ENCODE assay signal across 10 cellular contexts in the genomic region with DNA sequence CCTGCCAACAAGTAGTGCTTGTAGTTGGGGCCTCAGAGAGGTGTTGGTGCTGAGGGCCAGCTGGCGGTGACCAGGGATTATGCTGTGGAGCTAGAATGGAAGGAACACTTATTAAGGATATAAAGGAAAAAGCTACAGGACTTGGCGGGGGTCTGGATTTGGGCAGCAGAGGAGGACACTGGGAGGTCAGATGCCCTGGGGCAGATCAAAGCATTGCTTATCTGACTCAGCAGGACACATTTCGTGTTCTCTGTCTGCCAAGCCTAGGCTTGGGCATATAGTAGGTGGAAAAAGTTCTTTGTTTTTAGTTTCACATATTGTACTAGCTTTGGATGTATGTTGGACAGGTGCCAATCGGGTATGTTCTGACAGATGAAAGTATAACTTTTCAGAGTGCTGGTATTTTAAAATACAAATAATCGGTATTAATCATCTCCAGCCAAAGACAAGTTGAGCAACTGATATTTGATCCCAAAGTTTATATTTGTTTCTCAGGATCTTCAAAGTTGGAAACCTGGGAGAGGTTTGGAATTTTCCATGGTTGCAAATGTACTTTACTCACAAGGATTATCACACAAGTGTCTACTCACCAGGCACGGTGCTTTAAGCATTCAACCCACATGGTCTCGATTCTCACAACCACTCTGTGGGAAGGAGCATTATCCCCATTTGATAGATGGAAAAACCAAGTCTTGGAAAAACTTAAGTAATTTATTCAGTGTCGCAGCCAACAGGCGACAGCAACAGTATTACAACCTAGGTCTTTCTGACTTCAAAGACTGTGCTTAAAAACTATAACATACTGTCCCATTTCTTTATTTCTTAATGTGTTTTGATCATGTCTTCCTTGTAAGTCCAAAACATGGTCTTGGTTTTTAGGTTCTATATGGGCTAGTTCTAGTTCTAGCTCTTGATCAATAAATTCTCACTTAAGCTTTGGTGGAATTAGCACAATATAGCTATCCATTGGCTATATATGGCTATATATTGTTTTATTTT.
A peak's percentile ranks its signal among the peaks of the same experiment; 100 is the strongest.
DNase-seq lines count a peak whose midpoint lies in the region; ATAC-seq, FAIRE-seq and TF ChIP-seq lines count a peak whose summit lies in the region.
"Had no signal": no experiment of that assay in that cellular context is flagged by ENCODE, and none has a peak within 500 bp of the region (broad histone marks: within the 10 kb centered on the region; RNA-seq: fewer than 3 reads in every experiment).

No MANE protein-coding gene starts in this region.

- POLR2A ChIA-PET in OCI-LY7 (lab: Charles Lee) (interaction anchor here (0.8 to 2.4 kb wide), 7 partner anchors 12 to 76 kb away, joined by 3 to 10 read pairs (median 4); no protein-coding TSS in a partner anchor), HepG2 (lab: Yijun Ruan, JAX) (interaction anchor here (0.8 to 0.9 kb wide), 2 partner anchors 68 to 75 kb away, joined by 3 read pairs; no protein-coding TSS in a partner anchor)

- TF ChIP-seq EP300 in HepG2 (IDR thresholded peaks at IDR 0.05; ENCODE audit: low read depth in 2 of 2, low read length in 2 of 2) (peak in 1 of 2 experiments; percentile 89; a peak in 2 of 4 replicates), HepG2 (CRISPR knock-in tag; IDR thresholded peaks at IDR 0.05; ENCODE audit: borderline replicate concordance) (no peak)

- no peak overlapping the region for H3K9ac ChIP-seq in BLaER1
- peak overlapping the region; percentile 43 for H3K9ac ChIP-seq in HepG2 (ENCODE audit: insufficient read depth, low read depth, low read length)

- H3K4me1 ChIP-seq in BLaER1 (peaks cover 30% of the 10 kb centered on the region), OCI-LY7 (ENCODE audit: insufficient read depth, low read length, poor library complexity, severe bottlenecking) (peaks cover 16% of the 10 kb centered on the region), HepG2 (ENCODE audit: insufficient read depth, low read length) (peaks cover 75% of the 10 kb centered on the region), ascending aorta (no peaks in the 10 kb centered on the region)
- H3K4me1 ChIP-seq: esophagus muscularis mucosa had no signal

- no peak for TF ChIP-seq CTCF in OCI-LY7 (conservative IDR thresholded peaks at IDR 0.05; ENCODE audit: low read length)
- TF ChIP-seq CTCF in HepG2 (CRISPR knock-in tag; IDR thresholded peaks at IDR 0.05), result no peak
- no peak for TF ChIP-seq CTCF in ascending aorta (IDR thresholded peaks at IDR 0.05)

- in situ Hi-C loops in HepG2 (cut with HindIII; ENCODE audit: extremely low pct_ligation_motif_present, low pct_unique_long_range_greater_than_20kb), result no loop called here

- H2AFZ ChIP-seq in OCI-LY7 (ENCODE audit: low read length) (no peak overlapping the region), HepG2 (ENCODE audit: low read length) (no peak overlapping the region)

- no peak for TF ChIP-seq RAD21 in HepG2 (CRISPR knock-in tag; IDR thresholded peaks at IDR 0.05)

- H3K36me3 ChIP-seq in BLaER1 (peaks cover 42% of the 10 kb centered on the region), OCI-LY7 (ENCODE audit: insufficient read depth, low read length) (peaks cover 3% of the 10 kb centered on the region; the same call in 1 of the 2 replicates), HepG2 (replicated peaks in 1 of 2; ENCODE audit: control insufficient read depth in 1 of 2, insufficient read depth in 2 of 2, low read length in 2 of 2) (no peaks in the 10 kb centered on the region; a peak in 1 of 5 replicates), ascending aorta (no peaks in the 10 kb centered on the region)
- H3K36me3 ChIP-seq: esophagus muscularis mucosa had no signal

- H3K9me3 ChIP-seq in BLaER1 (no peaks in the 10 kb centered on the region), OCI-LY7 (ENCODE audit: low read length) (no peaks in the 10 kb centered on the region), HepG2 (ENCODE audit: low read length) (no peaks in the 10 kb centered on the region), ascending aorta (no peaks in the 10 kb centered on the region)
- H3K9me3 ChIP-seq: esophagus muscularis mucosa had no signal

- TF ChIP-seq POLR2A in HepG2 (IDR thresholded peaks at IDR 0.05; ENCODE audit: insufficient read depth in 1 of 2, low read depth in 2 of 2, low read length in 2 of 2), result no peak

- CTCF ChIA-PET in OCI-LY7 (lab: Charles Lee; ENCODE audit: unreplicated experiment) (no interaction called here), HepG2 (lab: Yijun Ruan, JAX; ENCODE audit: low intra/inter-chr PET ratio, low total read pairs) (no interaction called here)

- BruUV-seq in OCI-LY7 (replicated peaks; lab: Mats Ljungman, UMichigan) (no TSS peak), HepG2 (replicated peaks; lab: Mats Ljungman, UMichigan) (no TSS peak)

- ATAC-seq in HepG2 (peak; percentile 90), HG02973 (IDR thresholded peaks at IDR 0.05; ENCODE audit: unreplicated experiment) (no peak)

- H3K4me3 ChIP-seq in BLaER1, result no peak overlapping the region
- H3K4me3 ChIP-seq in OCI-LY7 (ENCODE audit: low read depth, low read length, poor library complexity, severe bottlenecking), result no peak overlapping the region
- H3K4me3 ChIP-seq in HepG2 (replicated peaks in 1 of 3; ENCODE audit: insufficient read depth in 1 of 3, low read depth in 2 of 3, low read length in 3 of 3), result peak overlapping the region in 1 of 3 experiments; percentile 24; a peak in 2 of 6 replicates
- no peak overlapping the region for H3K4me3 ChIP-seq in ascending aorta
- H3K4me3 ChIP-seq: esophagus muscularis mucosa had no signal

- H3K9me2 ChIP-seq in OCI-LY7 (ENCODE audit: insufficient read depth, low read length), result no peaks in the 10 kb centered on the region

- 45% methylated on average over 9 of the region's 9 CpGs for WGBS in HepG2 (ENCODE audit: low lambda C conversion rate)

- H3K4me2 ChIP-seq in BLaER1 (peak overlapping the region; percentile 54), OCI-LY7 (ENCODE audit: low read length) (peak overlapping the region; percentile 37; the same call in 1 of the 2 replicates), HepG2 (ENCODE audit: low read depth, low read length) (peak overlapping the region; percentile 54)

- no peak overlapping the region for H3K27ac ChIP-seq in BLaER1
- no peak overlapping the region for H3K27ac ChIP-seq in OCI-LY7 (ENCODE audit: low read depth, low read length, poor library complexity, severe bottlenecking)
- peak overlapping the region; percentile 77 for H3K27ac ChIP-seq in HepG2 (ENCODE audit: extremely low read length, insufficient read depth, low read length)
- no peak overlapping the region for H3K27ac ChIP-seq in ascending aorta
- H3K27ac ChIP-seq: esophagus muscularis mucosa had no signal

- intact Hi-C loops in OCI-LY7 (cut with micrococcal nuclease; ENCODE audit: unreplicated experiment) (loop anchor here (5.0 kb wide), 1 partner anchor 40 kb away; no protein-coding TSS in a partner anchor), HepG2 (cut with micrococcal nuclease; ENCODE audit: unreplicated experiment) (loop anchor here (1.0 to 5.0 kb wide), 5 partner anchors 14 to 68 kb away; no protein-coding TSS in a partner anchor), ascending aorta (cut with DNase I) (no loop called here)

- no peaks in the 10 kb centered on the region for H3K27me3 ChIP-seq in BLaER1
- H3K27me3 ChIP-seq in HepG2 (ENCODE audit: control insufficient read depth in 1 of 2, insufficient read depth in 2 of 2, low read length in 2 of 2), result no peaks in the 10 kb centered on the region
- no peaks in the 10 kb centered on the region for H3K27me3 ChIP-seq in ascending aorta
- H3K27me3 ChIP-seq: esophagus muscularis mucosa had no signal

- no peaks in the 10 kb centered on the region for H3K79me2 ChIP-seq in OCI-LY7 (ENCODE audit: insufficient read depth, low read depth, low read length)
- peaks cover 43% of the 10 kb centered on the region for H3K79me2 ChIP-seq in HepG2 (ENCODE audit: insufficient read depth, low read length)

- peak; percentile 84 for FAIRE-seq in HepG2 (lab: Jason Lieb, UNC)
- FAIRE-seq: G401.6 had no signal

- no peak for DNase-seq in OCI-LY7 (ENCODE audit: low spot score)
- DNase-seq in activated naive CD4-positive, alpha-beta T cell treated with anti-CD3 and anti-CD28 coated beads, Interleukin-2, amount 50 U/mL, for 16 hours, result peak; percentile 11
- DNase-seq in HepG2 (ENCODE audit: low spot score), result peak; percentile 90
- no peak for DNase-seq in NK-92 treated with Interleukin-12 subunit alpha and Interleukin-12 subunit beta, amount 100 ng/mL, for 24 hours (lab: John Stamatoyannopoulos, UW)
- DNase-seq in superior temporal gyrus (ENCODE audit: extremely low spot score), result no peak
- no peak for DNase-seq in ascending aorta (ENCODE audit: low spot score in 2 of 2)

- H4K20me1 ChIP-seq in BLaER1, result no peaks in the 10 kb centered on the region
- H4K20me1 ChIP-seq in OCI-LY7 (ENCODE audit: insufficient read depth, low read length), result no peaks in the 10 kb centered on the region
- no peaks in the 10 kb centered on the region for H4K20me1 ChIP-seq in HepG2 (ENCODE audit: insufficient read depth, low read length)

TF ChIP-seq in HepG2, 621 proteins besides CTCF, POLR2A, EP300 and RAD21 (continues in another document):
- TF ChIP-seq KLF6 (CRISPR knock-in tag; IDR thresholded peaks at IDR 0.05), result no peak
- TF ChIP-seq GATA4 (IDR thresholded peaks at IDR 0.05; ENCODE audit: borderline replicate concordance, low read depth), result no peak
- no peak for TF ChIP-seq NKX3-1 (CRISPR knock-in tag; IDR thresholded peaks at IDR 0.05)
- TF ChIP-seq ZNF17 (CRISPR knock-in tag; IDR thresholded peaks at IDR 0.05), result no peak
- TF ChIP-seq HNRNPK (IDR thresholded peaks at IDR 0.05; ENCODE audit: low read depth, low read length, poor library complexity, severe bottlenecking), result no peak
- TF ChIP-seq, protein P1, sequence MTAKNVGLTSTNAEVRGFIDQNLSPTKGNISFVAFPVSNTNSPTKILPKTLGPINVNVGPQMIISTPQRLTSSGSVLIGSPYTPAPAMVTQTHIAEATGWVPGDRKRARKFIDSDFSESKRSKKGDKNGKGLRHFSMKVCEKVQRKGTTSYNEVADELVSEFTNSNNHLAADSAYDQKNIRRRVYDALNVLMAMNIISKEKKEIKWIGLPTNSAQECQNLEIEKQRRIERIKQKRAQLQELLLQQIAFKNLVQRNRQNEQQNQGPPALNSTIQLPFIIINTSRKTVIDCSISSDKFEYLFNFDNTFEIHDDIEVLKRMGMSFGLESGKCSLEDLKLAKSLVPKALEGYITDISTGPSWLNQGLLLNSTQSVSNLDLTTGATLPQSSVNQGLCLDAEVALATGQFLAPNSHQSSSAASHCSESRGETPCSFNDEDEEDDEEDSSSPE (CRISPR knock-in tag; IDR thresholded peaks at IDR 0.05), result no peak
- TF ChIP-seq NCOA2 (CRISPR knock-in tag; IDR thresholded peaks at IDR 0.05), result peak; percentile 67
- TF ChIP-seq TMF1 (CRISPR knock-in tag; IDR thresholded peaks at IDR 0.05; ENCODE audit: low read depth), result no peak

Comparison
In these comparisons a context has a peak if more than half of its experiments do, and no peak if none do; other contexts are left out.
1. DNase-seq: peak in activated naive CD4-positive, alpha-beta T cell treated with anti-CD3 and anti-CD28 coated beads, Interleukin-2, amount 50 U/mL, for 16 hours (single experiment) and HepG2 (single experiment); none in OCI-LY7 (single experiment), NK-92 treated with Interleukin-12 subunit alpha and Interleukin-12 subunit beta, amount 100 ng/mL, for 24 hours (single experiment), superior temporal gyrus (single experiment) and ascending aorta (0 of 2).
2. Peak in every context shown above with its lines, with median percentiles within 50 percentile points of each other: H3K4me2 ChIP-seq.